16 cellular contexts compared by ENCODE assay signal in the genomic region with DNA sequence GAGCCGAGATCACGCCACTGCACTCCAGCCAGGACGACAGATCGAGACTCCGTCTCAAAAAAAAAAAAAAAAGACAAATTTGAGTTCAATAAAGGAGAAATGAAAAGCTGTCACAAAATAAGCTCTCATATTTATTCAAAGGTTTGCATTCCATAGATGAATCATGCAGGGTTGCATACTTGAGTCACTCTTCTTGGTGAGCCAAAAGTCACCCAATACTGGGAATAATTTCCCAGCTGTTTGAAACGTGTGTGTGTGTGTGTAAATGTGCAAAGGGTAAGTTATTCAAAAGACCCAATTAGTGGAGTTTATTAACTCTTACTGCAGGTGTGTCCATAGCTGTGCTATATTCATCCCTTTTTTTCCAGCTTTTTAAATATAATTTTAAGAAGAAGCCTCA.
DNase-seq lines count a peak whose midpoint lies in the region; ATAC-seq and TF ChIP-seq lines count a peak whose summit lies in the region.
"Had no signal": no experiment of that assay in that cellular context is flagged by ENCODE, and none has a peak within 500 bp of the region (broad histone marks: within the 10 kb centered on the region; RNA-seq: fewer than 3 reads in every experiment).

No MANE protein-coding gene starts in this region.

- H3K4me3 ChIP-seq in ACC112 (ENCODE audit: low read depth, low read length), result peak overlapping the region; percentile 34; the same call in 1 of the 2 replicates
- H3K4me3 ChIP-seq: K562, suprapubic skin had no signal

- no peaks in the 10 kb centered on the region for H3K27me3 Mint-ChIP-seq in HFFc6 (ENCODE audit: insufficient read depth)

- ATAC-seq in HG02981 (IDR thresholded peaks at IDR 0.05; ENCODE audit: unreplicated experiment), result no peak
- ATAC-seq: CD8-positive, alpha-beta T cell; K562 had no signal

- H2AFZ ChIP-seq in ACC112 (ENCODE audit: low read length, unreplicated experiment), result no peak overlapping the region

- H3K36me3 ChIP-seq in ACC112 (ENCODE audit: insufficient read depth, low read length), result no peaks in the 10 kb centered on the region
- H3K36me3 ChIP-seq: neutrophil, suprapubic skin had no signal

- no peaks in the 10 kb centered on the region for H3K9me3 Mint-ChIP-seq in HFFc6
- H3K9me3 Mint-ChIP-seq: CD8-positive, alpha-beta T cell had no signal

- peaks cover 59% of the 10 kb centered on the region for H3K4me1 ChIP-seq in ACC112 (ENCODE audit: control insufficient read depth, insufficient read depth, low read length, unreplicated experiment)

- peak overlapping the region; percentile 50 for H3K4me3 Mint-ChIP-seq in HFFc6
- H3K4me3 Mint-ChIP-seq: CD8-positive, alpha-beta T cell had no signal

- DNase-seq in HFFc6 (peak; percentile 61), astrocyte of the hippocampus (ENCODE audit: low read depth, low spot score) (peak; percentile 70), hepatic stellate cell (ENCODE audit: low spot score) (peak; percentile 51), NCI-H2081 (lab: John Stamatoyannopoulos, UW) (no peak), SKM-1 treated with dmso at 0.1 percent for 144 hours (lab: John Stamatoyannopoulos, UW; ENCODE audit: unreplicated experiment) (no peak)
- no peak for DNase-seq in activated CD4-positive, alpha-beta T cell treated with anti-CD3 and anti-CD28 coated beads, Interleukin-2, amount 50 U/mL, for 4 hours
- DNase-seq: activated CD4-positive, CD25-positive, alpha-beta regulatory T cell; activated naive CD4-positive, alpha-beta T cell treated with anti-CD3 and anti-CD28 coated beads, Interleukin-2, amount 50 U/mL, for 16 hours; CD8-positive, alpha-beta T cell; H7; SIG-M5 had no signal

- peak overlapping the region; percentile 71 for H3K27ac ChIP-seq in ACC112 (ENCODE audit: low read depth, low read length)
- H3K27ac ChIP-seq: neutrophil, suprapubic skin had no signal

- no peaks in the 10 kb centered on the region for H3K27me3 ChIP-seq in ACC112 (ENCODE audit: insufficient read depth, low read length)
- H3K27me3 ChIP-seq: neutrophil, suprapubic skin had no signal

- no peaks in the 10 kb centered on the region for H3K79me2 ChIP-seq in ACC112 (ENCODE audit: control insufficient read depth, insufficient read depth, low read length, unreplicated experiment)

- H3K4me1 Mint-ChIP-seq in HFFc6 (ENCODE audit: low read depth), result peaks cover 83% of the 10 kb centered on the region

- TF ChIP-seq CTCF in HFFc6 (IDR thresholded peaks at IDR 0.05), result no peak

- H3K27ac Mint-ChIP-seq in HFFc6, result peak overlapping the region; percentile 67
- H3K27ac Mint-ChIP-seq: CD8-positive, alpha-beta T cell had no signal

- peaks cover 12% of the 10 kb centered on the region for H3K36me3 Mint-ChIP-seq in HFFc6 (ENCODE audit: low read depth)

Comparison
In these comparisons a context has a peak if more than half of its experiments do, and no peak if none do; other contexts are left out.
1. DNase-seq: peak in HFFc6 (single experiment), astrocyte of the hippocampus (single experiment) and hepatic stellate cell (single experiment); none in NCI-H2081 (0 of 2), SKM-1 treated with dmso at 0.1 percent for 144 hours (single experiment) and activated CD4-positive, alpha-beta T cell treated with anti-CD3 and anti-CD28 coated beads, Interleukin-2, amount 50 U/mL, for 4 hours (0 of 2).